In genomic region chr16:49441366-49441780, GRCh38 we compare ENCODE assay signal across 9 cellular contexts.
DNase-seq lines count a peak whose midpoint lies in the region; ATAC-seq, FAIRE-seq and TF ChIP-seq lines count a peak whose summit lies in the region.
"Had no signal": no experiment of that assay in that cellular context is flagged by ENCODE, and none has a peak within 500 bp of the region (broad histone marks: within the 10 kb centered on the region; RNA-seq: fewer than 3 reads in every experiment).

No MANE protein-coding gene starts in this region.

- peaks cover 24 to 28% (median 28%) of the 10 kb centered on the region in 3 donors for H3K4me1 Mint-ChIP-seq in CD8-positive, alpha-beta memory T cell
- H3K4me1 Mint-ChIP-seq in activated CD4-positive, alpha-beta T cell treated with anti-CD3 and anti-CD28 coated beads for 36 hours: peaks cover 20% of the 10 kb centered on the region
- H3K4me1 Mint-ChIP-seq in effector memory CD8-positive, alpha-beta T cell (ENCODE audit: low read depth in 2 of 2): peaks cover 17 to 20% of the 10 kb centered on the region in 2 donors

- peak overlapping the region; percentile 73 to 95 (median 88) for H3K27ac Mint-ChIP-seq in CD8-positive, alpha-beta memory T cell
- H3K27ac Mint-ChIP-seq in activated CD4-positive, alpha-beta T cell treated with anti-CD3 and anti-CD28 coated beads for 36 hours: peak overlapping the region; percentile 72
- H3K27ac Mint-ChIP-seq in effector memory CD8-positive, alpha-beta T cell: peak overlapping the region; percentile 85 to 88

- no peaks in the 10 kb centered on the region for H3K36me3 ChIP-seq in CD8-positive, alpha-beta memory T cell (ENCODE audit: insufficient read depth, low read length)

- peak; percentile 32 to 80 (median 69) for DNase-seq in CD8-positive, alpha-beta memory T cell
- peak; percentile 81 for DNase-seq in activated CD4-positive, alpha-beta T cell treated with anti-CD3 and anti-CD28 coated beads for 36 hours
- DNase-seq in effector memory CD8-positive, alpha-beta T cell: peak; percentile 45 to 57 (median 50)
- no peak for DNase-seq in sciatic nerve (ENCODE audit: low spot score)
- no peak for DNase-seq in H54 (ENCODE audit: insufficient read length, low spot score)
- no peak for DNase-seq in cerebellum (ENCODE audit: low spot score)

- POLR2A ChIA-PET in CD8-positive, alpha-beta memory T cell (lab: Charles Lee): no interaction called here
- POLR2A ChIA-PET in activated CD4-positive, alpha-beta T cell treated with anti-CD3 and anti-CD28 coated beads for 36 hours (lab: Charles Lee): no interaction called here

- H3K9me3 ChIP-seq in CD8-positive, alpha-beta memory T cell (ENCODE audit: low read length): no peaks in the 10 kb centered on the region

- no peaks in the 10 kb centered on the region for H3K27me3 ChIP-seq in CD8-positive, alpha-beta memory T cell (ENCODE audit: insufficient read depth, low read length, poor library complexity, severe bottlenecking)

- FAIRE-seq in H54 (lab: Jason Lieb, UNC): no peak

- H3K27me3 Mint-ChIP-seq in CD8-positive, alpha-beta memory T cell: no peaks in the 10 kb centered on the region
- H3K27me3 Mint-ChIP-seq in activated CD4-positive, alpha-beta T cell treated with anti-CD3 and anti-CD28 coated beads for 36 hours: no peaks in the 10 kb centered on the region
- H3K27me3 Mint-ChIP-seq in effector memory CD8-positive, alpha-beta T cell: peaks cover 6 to 7% of the 10 kb centered on the region in 2 donors

- TF ChIP-seq POLR2A in H54 (IDR thresholded peaks at IDR 0.05; ENCODE audit: low read depth, low read length): no peak

- CTCF ChIA-PET in CD8-positive, alpha-beta memory T cell (lab: Charles Lee): interaction anchor here (1.4 kb wide), 1 partner anchor 151 kb away, joined by 5 read pairs; no protein-coding TSS in a partner anchor
- CTCF ChIA-PET in activated CD4-positive, alpha-beta T cell treated with anti-CD3 and anti-CD28 coated beads for 36 hours (lab: Charles Lee): interaction anchor here (0.5 to 0.8 kb wide), 2 partner anchors 151 to 152 kb away, joined by 3 to 4 read pairs; no protein-coding TSS in a partner anchor

- H3K36me3 Mint-ChIP-seq in CD8-positive, alpha-beta memory T cell: no peaks in the 10 kb centered on the region
- H3K36me3 Mint-ChIP-seq in activated CD4-positive, alpha-beta T cell treated with anti-CD3 and anti-CD28 coated beads for 36 hours (ENCODE audit: low read depth): no peaks in the 10 kb centered on the region
- H3K36me3 Mint-ChIP-seq in effector memory CD8-positive, alpha-beta T cell (ENCODE audit: insufficient read depth): peaks cover 5% of the 10 kb centered on the region

- intact Hi-C loops in activated CD4-positive, alpha-beta T cell treated with anti-CD3 and anti-CD28 coated beads for 36 hours (cut with DNase I, micrococcal nuclease): loop anchor here (1.0 to 5.0 kb wide), 5 partner anchors 22 to 481 kb away; partner anchors contain the start of gene ZNF423 (in 1 of the 2)
- intact Hi-C loops in sciatic nerve (cut with DNase I): no loop called here

- H3K9me3 Mint-ChIP-seq in CD8-positive, alpha-beta memory T cell: no peaks in the 10 kb centered on the region
- no peaks in the 10 kb centered on the region for H3K9me3 Mint-ChIP-seq in activated CD4-positive, alpha-beta T cell treated with anti-CD3 and anti-CD28 coated beads for 36 hours (ENCODE audit: low read depth)
- H3K9me3 Mint-ChIP-seq in effector memory CD8-positive, alpha-beta T cell: no peaks in the 10 kb centered on the region

- H3K4me3 ChIP-seq in CD8-positive, alpha-beta memory T cell (ENCODE audit: low read length): peak overlapping the region; percentile 8

- H3K4me1 ChIP-seq in CD8-positive, alpha-beta memory T cell (ENCODE audit: insufficient read depth, low read length): peaks cover 23% of the 10 kb centered on the region

- peak; percentile 98 for ATAC-seq in GM19351 (IDR thresholded peaks at IDR 0.05; ENCODE audit: unreplicated experiment)
- peak; percentile 90 for ATAC-seq in HG03439 (IDR thresholded peaks at IDR 0.05; ENCODE audit: unreplicated experiment)
- ATAC-seq in activated CD4-positive, alpha-beta T cell treated with anti-CD3 and anti-CD28 coated beads for 36 hours: peak; percentile 96
- peak; percentile 97 for ATAC-seq in effector memory CD8-positive, alpha-beta T cell (replicated peaks)
- peak; percentile 77 for ATAC-seq in sciatic nerve

- no peak overlapping the region for H3K27ac ChIP-seq in CD8-positive, alpha-beta memory T cell (ENCODE audit: low read depth, low read length)
- H3K27ac ChIP-seq: HL-60 had no signal

- H3K4me3 Mint-ChIP-seq in CD8-positive, alpha-beta memory T cell: peak overlapping the region; percentile 36 to 79 (median 67)
- peak overlapping the region; percentile 20 for H3K4me3 Mint-ChIP-seq in activated CD4-positive, alpha-beta T cell treated with anti-CD3 and anti-CD28 coated beads for 36 hours
- peak overlapping the region; percentile 61 to 65 for H3K4me3 Mint-ChIP-seq in effector memory CD8-positive, alpha-beta T cell

Comparison
In these comparisons a context has a peak if more than half of its experiments do, and no peak if none do; other contexts are left out.
1. DNase-seq: peak in CD8-positive, alpha-beta memory T cell (5 of 5), activated CD4-positive, alpha-beta T cell treated with anti-CD3 and anti-CD28 coated beads for 36 hours (single experiment) and effector memory CD8-positive, alpha-beta T cell (3 of 3); none in sciatic nerve (single experiment), H54 (single experiment) and cerebellum (single experiment).
2. Peak in every context shown above with its lines, with median percentiles within 50 percentile points of each other: H3K27ac Mint-ChIP-seq, H3K4me3 Mint-ChIP-seq and ATAC-seq.